Comparison of ENCODE assay signal across 35 cellular contexts in genomic region chr1:107444302-107444701, GRCh38.
"Had no signal": no experiment of that assay in that cellular context is flagged by ENCODE, and none has a peak within 500 bp of the region (broad histone marks: within the 10 kb centered on the region; RNA-seq: fewer than 3 reads in every experiment).

No MANE protein-coding gene starts in this region.

- H3K9me3 Mint-ChIP-seq: activated B cell treated with CpG ODN at 0.5 μM for 24 hours; activated CD4-positive, alpha-beta memory T cell treated with anti-CD3 and anti-CD28 coated beads for 36 hours; activated CD4-positive, alpha-beta T cell treated with anti-CD3 and anti-CD28 coated beads, Interleukin-2, amount 10 ng/mL, durations not matched to agents 24 days and 14 days; activated CD8-positive, alpha-beta T cell treated with anti-CD3 and anti-CD28 coated beads for 36 hours; activated naive CD4-positive, alpha-beta T cell treated with anti-CD3 and anti-CD28 coated beads, Interleukin-2, amount 10 ng/mL, durations not matched to agents 7 days and 5 days; activated naive CD4-positive, alpha-beta T cell treated with anti-CD3 and anti-CD28 coated beads, Interleukin-2, amount 50 U/mL, for 24 hours; activated naive CD8-positive, alpha-beta T cell treated with anti-CD3 and anti-CD28 coated beads, Interleukin-2, amount 10 ng/mL, durations not matched to agents 7 days and 5 days; activated naive CD8-positive, alpha-beta T cell treated with anti-CD3 and anti-CD28 coated beads, Interleukin-2, amount 50 U/mL, for 24 hours; activated T-helper 2 cell treated with anti-CD3 and anti-CD28 coated beads, Interferon-gamma antibody, Interleukin-2, Interleukin-4, amounts not matched to agents 10 μg/mL and 5 μg/mL and 100 μg/mL, durations not matched to agents 14 hours and 24 hours and 36 hours; T-helper 1 cell treated with Interleukin-12 subunit alpha and Interleukin-12 subunit beta and Interleukin-4 antibody, amounts not matched to agents 30 μg/mL and 1 μg/mL, for 36 hours; T-helper 2 cell treated with Interferon-gamma antibody and Interleukin-4, amounts not matched to agents 5 μg/mL and 100 μg/mL, for 36 hours had no signal

- H3K4me1 Mint-ChIP-seq: activated CD4-positive, alpha-beta T cell treated with anti-CD3 and anti-CD28 coated beads, Interleukin-2, amount 10 ng/mL, durations not matched to agents 24 days and 14 days; activated naive CD4-positive, alpha-beta T cell treated with anti-CD3 and anti-CD28 coated beads, Interleukin-2, amount 50 U/mL, for 24 hours had no signal

- H3K4me1 ChIP-seq: adrenal gland, body of pancreas, breast epithelium had no signal

- H3K27me3 Mint-ChIP-seq: activated B cell treated with CpG ODN at 0.5 μM for 24 hours; activated naive CD4-positive, alpha-beta T cell treated with anti-CD3 and anti-CD28 coated beads, Interleukin-2, amount 10 ng/mL, durations not matched to agents 7 days and 5 days; activated naive CD8-positive, alpha-beta T cell treated with anti-CD3 and anti-CD28 coated beads, Interleukin-2, amount 50 U/mL, for 24 hours had no signal

- DNase-seq: activated B cell treated with CpG ODN at 0.5 μM for 24 hours; activated CD4-positive, alpha-beta memory T cell treated with anti-CD3 and anti-CD28 coated beads for 36 hours; activated CD4-positive, alpha-beta T cell treated with anti-CD3 and anti-CD28 coated beads for 4 hours; activated CD4-positive, alpha-beta T cell treated with anti-CD3 and anti-CD28 coated beads, Interleukin-2, amount 10 ng/mL, durations not matched to agents 24 days and 14 days; activated CD4-positive, alpha-beta T cell treated with anti-CD3 and anti-CD28 coated beads, Interleukin-2, amount 50 U/mL, for 1 hour; activated CD4-positive, alpha-beta T cell treated with anti-CD3 and anti-CD28 coated beads, Interleukin-2, amount 50 U/mL, for 4 hours; activated CD4-positive, CD25-positive, alpha-beta regulatory T cell treated with anti-CD3 and anti-CD28 coated beads, Interleukin-2, amount 50 U/mL, for 72 hours; activated CD8-positive, alpha-beta memory T cell treated with anti-CD3 and anti-CD28 coated beads, Interleukin-2, amount 50 U/mL, for 4 hours; activated CD8-positive, alpha-beta T cell treated with anti-CD3 and anti-CD28 coated beads for 36 hours; activated effector memory CD4-positive, alpha-beta T cell treated with Interleukin-2 at 50 U/mL for 16 hours; activated gamma-delta T cell; activated naive CD4-positive, alpha-beta T cell treated with anti-CD3 and anti-CD28 coated beads, Interleukin-2, amount 10 ng/mL, durations not matched to agents 7 days and 5 days; activated naive CD4-positive, alpha-beta T cell treated with Interleukin-2 at 50 U/mL for 16 hours; activated naive CD8-positive, alpha-beta T cell treated with anti-CD3 and anti-CD28 coated beads, Interleukin-2, amount 10 ng/mL, durations not matched to agents 7 days and 5 days; activated naive CD8-positive, alpha-beta T cell treated with anti-CD3 and anti-CD28 coated beads, Interleukin-2, amount 50 U/mL, for 24 hours; activated T-cell treated with anti-CD3 and anti-CD28 coated beads for 4 hours; activated T-cell treated with anti-CD3 and anti-CD28 coated beads, Interleukin-2, amount 50 U/mL, for 1 hour; activated T-cell treated with anti-CD3 and anti-CD28 coated beads, Interleukin-2, amount 50 U/mL, for 48 hours; adrenal gland; amniotic stem cell; aorta; body of pancreas; brain microvascular endothelial cell; central memory CD4-positive, alpha-beta T cell; SW 1271; T-helper 1 cell; T-helper 2 cell; T-helper 9 cell had no signal

- H3K27ac ChIP-seq: adrenal gland, body of pancreas, brain microvascular endothelial cell, breast epithelium, VCaP had no signal

- H3K27ac Mint-ChIP-seq: activated CD4-positive, alpha-beta memory T cell treated with anti-CD3 and anti-CD28 coated beads for 36 hours; activated CD4-positive, alpha-beta T cell treated with anti-CD3 and anti-CD28 coated beads, Interleukin-2, amount 10 ng/mL, durations not matched to agents 24 days and 14 days; activated CD8-positive, alpha-beta T cell treated with anti-CD3 and anti-CD28 coated beads for 36 hours; activated naive CD4-positive, alpha-beta T cell treated with anti-CD3 and anti-CD28 coated beads, Interleukin-2, amount 10 ng/mL, durations not matched to agents 7 days and 5 days; activated naive CD4-positive, alpha-beta T cell treated with anti-CD3 and anti-CD28 coated beads, Interleukin-2, amount 50 U/mL, for 24 hours; activated naive CD8-positive, alpha-beta T cell; activated naive CD8-positive, alpha-beta T cell treated with anti-CD3 and anti-CD28 coated beads, Interleukin-2, amount 10 ng/mL, durations not matched to agents 7 days and 5 days; activated naive CD8-positive, alpha-beta T cell treated with anti-CD3 and anti-CD28 coated beads, Interleukin-2, amount 50 U/mL, for 24 hours; activated T-helper 2 cell treated with anti-CD3 and anti-CD28 coated beads, Interferon-gamma antibody, Interleukin-2, Interleukin-4, amounts not matched to agents 10 μg/mL and 5 μg/mL and 100 μg/mL, durations not matched to agents 14 hours and 24 hours and 36 hours; T-helper 1 cell treated with Interleukin-12 subunit alpha and Interleukin-12 subunit beta and Interleukin-4 antibody, amounts not matched to agents 30 μg/mL and 1 μg/mL, for 36 hours; T-helper 2 cell treated with Interferon-gamma antibody and Interleukin-4, amounts not matched to agents 5 μg/mL and 100 μg/mL, for 36 hours had no signal

- H3K4me3 ChIP-seq: adrenal gland, body of pancreas, breast epithelium had no signal

- H3K9me3 ChIP-seq: adrenal gland, body of pancreas, breast epithelium had no signal

- H3K36me3 ChIP-seq: adrenal gland, brain microvascular endothelial cell, breast epithelium had no signal

- ATAC-seq: activated CD8-positive, alpha-beta T cell treated with anti-CD3 and anti-CD28 coated beads for 36 hours; activated naive CD8-positive, alpha-beta T cell treated with anti-CD3 and anti-CD28 coated beads, Interleukin-2, amount 50 U/mL, for 24 hours; body of pancreas had no signal

- H3K27me3 ChIP-seq: adrenal gland, body of pancreas, brain microvascular endothelial cell, breast epithelium had no signal

- H3K36me3 Mint-ChIP-seq: activated CD4-positive, alpha-beta memory T cell treated with anti-CD3 and anti-CD28 coated beads for 36 hours; activated naive CD4-positive, alpha-beta T cell treated with anti-CD3 and anti-CD28 coated beads, Interleukin-2, amount 10 ng/mL, durations not matched to agents 7 days and 5 days; activated naive CD4-positive, alpha-beta T cell treated with anti-CD3 and anti-CD28 coated beads, Interleukin-2, amount 50 U/mL, for 24 hours; activated naive CD8-positive, alpha-beta T cell had no signal

- H3K4me3 Mint-ChIP-seq: activated B cell treated with CpG ODN at 0.5 μM for 24 hours; activated CD4-positive, alpha-beta memory T cell treated with anti-CD3 and anti-CD28 coated beads for 36 hours; activated CD4-positive, alpha-beta T cell treated with anti-CD3 and anti-CD28 coated beads, Interleukin-2, amount 10 ng/mL, durations not matched to agents 24 days and 14 days; activated CD8-positive, alpha-beta T cell treated with anti-CD3 and anti-CD28 coated beads for 36 hours; activated naive CD4-positive, alpha-beta T cell treated with anti-CD3 and anti-CD28 coated beads, Interleukin-2, amount 10 ng/mL, durations not matched to agents 7 days and 5 days; activated naive CD4-positive, alpha-beta T cell treated with anti-CD3 and anti-CD28 coated beads, Interleukin-2, amount 50 U/mL, for 24 hours; activated naive CD8-positive, alpha-beta T cell; activated naive CD8-positive, alpha-beta T cell treated with anti-CD3 and anti-CD28 coated beads, Interleukin-2, amount 10 ng/mL, durations not matched to agents 7 days and 5 days; activated naive CD8-positive, alpha-beta T cell treated with anti-CD3 and anti-CD28 coated beads, Interleukin-2, amount 50 U/mL, for 24 hours; T-helper 1 cell treated with Interleukin-12 subunit alpha and Interleukin-12 subunit beta and Interleukin-4 antibody, amounts not matched to agents 30 μg/mL and 1 μg/mL, for 36 hours; T-helper 2 cell treated with Interferon-gamma antibody and Interleukin-4, amounts not matched to agents 5 μg/mL and 100 μg/mL, for 36 hours had no signal
